ENCODE assay signal across 26 cellular contexts in the genomic region with DNA sequence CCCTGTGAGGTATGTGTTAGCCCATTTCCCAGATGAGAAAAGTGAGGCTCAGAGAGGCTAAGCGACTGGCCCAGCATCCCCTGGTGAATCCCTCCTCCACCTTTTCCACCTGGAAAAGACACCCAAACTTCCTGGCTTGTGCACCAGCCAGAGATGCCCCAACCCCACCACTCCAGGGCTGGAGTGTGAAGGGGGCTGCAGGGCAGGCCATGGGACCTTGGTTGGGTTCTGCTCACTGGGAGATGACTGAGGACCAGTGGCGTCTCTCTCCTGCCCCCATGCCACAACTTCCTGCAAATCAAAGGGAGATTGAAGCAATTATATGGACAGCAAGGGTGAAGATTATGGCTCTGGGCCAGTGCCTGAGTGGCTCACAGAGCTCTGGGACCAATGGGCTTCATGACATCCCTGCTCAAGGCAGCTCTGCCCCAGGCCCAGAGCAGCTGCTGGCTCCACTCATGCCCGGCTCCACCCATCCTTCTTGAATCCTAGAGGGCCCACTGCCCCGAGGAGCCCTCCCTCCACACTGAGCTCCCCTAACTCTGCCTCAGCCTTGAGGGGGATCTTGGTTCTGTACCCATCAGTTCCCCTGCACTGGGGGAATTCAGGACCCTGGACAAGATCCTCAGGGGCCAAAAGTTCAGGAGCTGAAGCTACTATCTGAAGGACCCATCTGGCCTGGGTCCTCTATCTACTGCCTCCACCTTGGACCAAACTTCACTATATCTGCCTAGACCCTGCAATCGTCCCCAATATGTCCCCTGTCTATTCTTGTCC.
DNase-seq lines count a peak whose midpoint lies in the region; ATAC-seq, FAIRE-seq and TF ChIP-seq lines count a peak whose summit lies in the region.
"Had no signal": no experiment of that assay in that cellular context is flagged by ENCODE, and none has a peak within 500 bp of the region (broad histone marks: within the 10 kb centered on the region; RNA-seq: fewer than 3 reads in every experiment).

No MANE protein-coding gene starts in this region.

- H3K27me3 ChIP-seq in K562 (ENCODE audit: control insufficient read depth in 2 of 2, insufficient read depth in 2 of 2, low read length in 2 of 2) (no peaks in the 10 kb centered on the region), neural progenitor cell (no peaks in the 10 kb centered on the region)
- H3K27me3 ChIP-seq: BLaER1, gastrocnemius medialis had no signal

- H3F3A ChIP-seq in neural progenitor cell (ENCODE audit: low read depth), result no peaks in the 10 kb centered on the region

- CTCF ChIA-PET in K562 (lab: Yijun Ruan, JAX; ENCODE audit: low intra/inter-chr PET ratio), result no interaction called here
- CTCF ChIA-PET in activated CD4-positive, alpha-beta T cell treated with anti-CD3 and anti-CD28 coated beads for 36 hours (lab: Charles Lee), result no interaction called here

- in situ Hi-C loops in K562 (cut with MboI), result no loop called here

- intact Hi-C loops in natural killer cell (cut with micrococcal nuclease), result no loop called here
- intact Hi-C loops in K562 (cut with micrococcal nuclease), result no loop called here
- intact Hi-C loops in activated CD4-positive, alpha-beta T cell treated with anti-CD3 and anti-CD28 coated beads for 36 hours (cut with DNase I, micrococcal nuclease), result no loop called here

- no peak overlapping the region for H3K4me2 ChIP-seq in K562 (ENCODE audit: insufficient read depth, low read length)
- H3K4me2 ChIP-seq in neural progenitor cell, result no peak overlapping the region
- H3K4me2 ChIP-seq: BLaER1 had no signal

- no peak for ATAC-seq in natural killer cell treated with Interleukin-12 subunit alpha and Interleukin-12 subunit beta and Interleukin-15 and Interleukin-18, amount 100 ng/mL, for 72 hours
- ATAC-seq in natural killer cell (no peak), K562 (peak; percentile 21), GM21423 (IDR thresholded peaks at IDR 0.05; ENCODE audit: unreplicated experiment) (no peak)
- ATAC-seq in activated CD4-positive, alpha-beta T cell treated with anti-CD3 and anti-CD28 coated beads for 36 hours, result no peak
- ATAC-seq: gastrocnemius medialis had no signal

- H3K4me3 Mint-ChIP-seq in natural killer cell treated with Interleukin-12 subunit alpha and Interleukin-12 subunit beta and Interleukin-15 and Interleukin-18, amount 100 ng/mL, for 72 hours, result no peak overlapping the region
- H3K4me3 Mint-ChIP-seq in natural killer cell (no peak overlapping the region), neural progenitor cell (no peak overlapping the region), HFFc6 (no peak overlapping the region)
- H3K4me3 Mint-ChIP-seq in activated CD4-positive, alpha-beta T cell treated with anti-CD3 and anti-CD28 coated beads for 36 hours, result no peak overlapping the region
- H3K4me3 Mint-ChIP-seq: activated CD4-positive, alpha-beta T cell treated with anti-CD3 and anti-CD28 coated beads, Interleukin-2, amount 10 ng/mL, durations not matched to agents 24 days and 14 days had no signal

- no TSS peak for BruUV-seq in K562 (replicated peaks; lab: Mats Ljungman, UMichigan)

- H2AFZ ChIP-seq in K562 (ENCODE audit: low read depth, low read length) (no peak overlapping the region), neural progenitor cell (replicated peaks) (no peak overlapping the region)

- peaks cover 21 to 31% of the 10 kb centered on the region in 2 donors for H3K27me3 Mint-ChIP-seq in natural killer cell treated with Interleukin-12 subunit alpha and Interleukin-12 subunit beta and Interleukin-15 and Interleukin-18, amount 100 ng/mL, for 72 hours
- H3K27me3 Mint-ChIP-seq in natural killer cell (ENCODE audit: low read depth in 2 of 2), result peaks cover 22 to 27% of the 10 kb centered on the region in 2 donors
- H3K27me3 Mint-ChIP-seq in neural progenitor cell (ENCODE audit: insufficient read depth, low read depth), result peaks cover 15% of the 10 kb centered on the region
- peaks cover 6% of the 10 kb centered on the region for H3K27me3 Mint-ChIP-seq in activated CD4-positive, alpha-beta T cell treated with anti-CD3 and anti-CD28 coated beads for 36 hours
- peaks cover 6% of the 10 kb centered on the region for H3K27me3 Mint-ChIP-seq in HFFc6 (ENCODE audit: insufficient read depth)

- H3K36me3 Mint-ChIP-seq in natural killer cell treated with Interleukin-12 subunit alpha and Interleukin-12 subunit beta and Interleukin-15 and Interleukin-18, amount 100 ng/mL, for 72 hours, result no peaks in the 10 kb centered on the region
- H3K36me3 Mint-ChIP-seq in natural killer cell (no peaks in the 10 kb centered on the region), neural progenitor cell (no peaks in the 10 kb centered on the region), HFFc6 (ENCODE audit: low read depth) (no peaks in the 10 kb centered on the region)
- H3K36me3 Mint-ChIP-seq in activated CD4-positive, alpha-beta T cell treated with anti-CD3 and anti-CD28 coated beads for 36 hours (ENCODE audit: low read depth), result no peaks in the 10 kb centered on the region

- no peak for TF ChIP-seq RAD21 in K562 (CRISPR knock-in tag; conservative IDR thresholded peaks at IDR 0.05 in 1 of 2, IDR thresholded peaks at IDR 0.05 in 1 of 2)

- DNase-seq in natural killer cell treated with Interleukin-12 subunit alpha and Interleukin-12 subunit beta and Interleukin-15 and Interleukin-18, amount 100 ng/mL, for 72 hours (ENCODE audit: low spot score), result peak; percentile 37
- DNase-seq in natural killer cell (no peak), K562 (ENCODE audit: extremely low read depth in 1 of 4, low spot score in 3 of 4) (peak in 1 of 4 experiments; percentile 37), neural progenitor cell (ENCODE audit: low spot score) (peak; percentile 53), HFFc6 (no peak)
- no peak for DNase-seq in stimulated activated naive CD4-positive, alpha-beta T cell treated with Interleukin-2 at 50 U/mL for 16 hours (lab: John Stamatoyannopoulos, UW)
- no peak for DNase-seq in activated CD4-positive, alpha-beta T cell treated with anti-CD3 and anti-CD28 coated beads for 36 hours
- DNase-seq: ACHN; activated CD4-positive, alpha-beta T cell treated with anti-CD3 and anti-CD28 coated beads, Interleukin-2, amount 10 ng/mL, durations not matched to agents 24 days and 14 days; activated gamma-delta T cell treated with Interleukin-2 at 50 U/mL for 16 hours; COR-L47; DMS79 treated with DMSO at 0.1 percent for 48 hours; esophagus squamous epithelium; gastrocnemius medialis; hippocampal formation; NCI-H1048; NCI-H187; NCI-H524 treated with DMSO at 0.1 percent for 48 hours; T-helper 2 cell; trophoblast cell had no signal

- H3K36me3 ChIP-seq in K562 (ENCODE audit: control insufficient read depth, insufficient read depth, low read length), result no peaks in the 10 kb centered on the region
- H3K36me3 ChIP-seq in neural progenitor cell, result no peaks in the 10 kb centered on the region
- H3K36me3 ChIP-seq: BLaER1, esophagus squamous epithelium, gastrocnemius medialis, HAP-1, prostate gland had no signal

- H3K9me1 ChIP-seq in K562 (ENCODE audit: control insufficient read depth, insufficient read depth, low read length), result peaks cover 3% of the 10 kb centered on the region

- no peak for TF ChIP-seq CTCF in natural killer cell (IDR thresholded peaks at IDR 0.05)
- no peak for TF ChIP-seq CTCF in K562 (IDR thresholded peaks at IDR 0.05 in 2 of 3, conservative IDR thresholded peaks at IDR 0.05 in 1 of 3; ENCODE audit: insufficient read depth in 2 of 3, low read depth in 1 of 3, low read length in 3 of 3)
- TF ChIP-seq CTCF in neural progenitor cell (IDR thresholded peaks at IDR 0.05), result no peak
- no peak for TF ChIP-seq CTCF in HFFc6 (IDR thresholded peaks at IDR 0.05)

- H3K27ac Mint-ChIP-seq in natural killer cell treated with Interleukin-12 subunit alpha and Interleukin-12 subunit beta and Interleukin-15 and Interleukin-18, amount 100 ng/mL, for 72 hours, result no peak overlapping the region
- H3K27ac Mint-ChIP-seq in natural killer cell, result no peak overlapping the region
- H3K27ac Mint-ChIP-seq in neural progenitor cell, result no peak overlapping the region
- H3K27ac Mint-ChIP-seq in activated CD4-positive, alpha-beta T cell treated with anti-CD3 and anti-CD28 coated beads for 36 hours, result no peak overlapping the region
- no peak overlapping the region for H3K27ac Mint-ChIP-seq in HFFc6
- H3K27ac Mint-ChIP-seq: activated CD4-positive, alpha-beta T cell treated with anti-CD3 and anti-CD28 coated beads, Interleukin-2, amount 10 ng/mL, durations not matched to agents 24 days and 14 days had no signal

- H3K9me3 ChIP-seq in K562 (replicated peaks; ENCODE audit: control insufficient read depth, insufficient read depth, low read depth, low read length) (no peaks in the 10 kb centered on the region), neural progenitor cell (ENCODE audit: low read depth) (no peaks in the 10 kb centered on the region)
- H3K9me3 ChIP-seq: BLaER1, esophagus squamous epithelium, gastrocnemius medialis, HAP-1, prostate gland had no signal

- no peaks in the 10 kb centered on the region for H3K4me1 Mint-ChIP-seq in natural killer cell treated with Interleukin-12 subunit alpha and Interleukin-12 subunit beta and Interleukin-15 and Interleukin-18, amount 100 ng/mL, for 72 hours (ENCODE audit: low read depth in 2 of 2)
- no peaks in the 10 kb centered on the region for H3K4me1 Mint-ChIP-seq in natural killer cell
- peaks cover 2% of the 10 kb centered on the region for H3K4me1 Mint-ChIP-seq in neural progenitor cell
- no peaks in the 10 kb centered on the region for H3K4me1 Mint-ChIP-seq in activated CD4-positive, alpha-beta T cell treated with anti-CD3 and anti-CD28 coated beads for 36 hours
- no peaks in the 10 kb centered on the region; the same call in 1 of the 2 replicates for H3K4me1 Mint-ChIP-seq in HFFc6 (ENCODE audit: low read depth)
- H3K4me1 Mint-ChIP-seq: activated CD4-positive, alpha-beta T cell treated with anti-CD3 and anti-CD28 coated beads, Interleukin-2, amount 10 ng/mL, durations not matched to agents 24 days and 14 days had no signal

- TF ChIP-seq EP300 in K562 (IDR thresholded peaks at IDR 0.05; ENCODE audit: low read length), result peak; percentile 42

- H3K9ac ChIP-seq in K562 (ENCODE audit: insufficient read depth in 1 of 2, low read depth in 2 of 2, low read length in 2 of 2) (no peak overlapping the region; a peak in 1 of 4 replicates), neural progenitor cell (no peak overlapping the region)
- H3K9ac ChIP-seq: BLaER1 had no signal

- WGBS in K562 (ENCODE audit: insufficient coverage, low coverage, missing lambda C conversion rate), result 4% methylated on average over 5 of the region's 5 CpGs

- H3K4me3 ChIP-seq in K562 (no peak overlapping the region), neural progenitor cell (no peak overlapping the region)
- H3K4me3 ChIP-seq: BLaER1, esophagus squamous epithelium, gastrocnemius medialis, HAP-1, prostate gland had no signal

- no peaks in the 10 kb centered on the region for H3K9me3 Mint-ChIP-seq in natural killer cell treated with Interleukin-12 subunit alpha and Interleukin-12 subunit beta and Interleukin-15 and Interleukin-18, amount 100 ng/mL, for 72 hours
- H3K9me3 Mint-ChIP-seq in natural killer cell (no peaks in the 10 kb centered on the region), neural progenitor cell (peaks cover 5% of the 10 kb centered on the region), HFFc6 (0 out of 2 replicates have a peak, but pooled peaks cover 4% of the 10 kb centered on the region)
- peaks cover 2% of the 10 kb centered on the region for H3K9me3 Mint-ChIP-seq in activated CD4-positive, alpha-beta T cell treated with anti-CD3 and anti-CD28 coated beads for 36 hours (ENCODE audit: low read depth)

- POLR2A ChIA-PET in K562 (lab: Yijun Ruan, JAX), result interaction anchor here (0.7 to 1.5 kb wide), 3 partner anchors 12 to 66 kb away, joined by 3 to 6 read pairs (median 4); no protein-coding TSS in a partner anchor
- POLR2A ChIA-PET in activated CD4-positive, alpha-beta T cell treated with anti-CD3 and anti-CD28 coated beads for 36 hours (lab: Charles Lee), result no interaction called here

- no peak overlapping the region for H3K27ac ChIP-seq in K562 (ENCODE audit: extremely low read depth, low read depth, low read length)
- no peak overlapping the region for H3K27ac ChIP-seq in neural progenitor cell
- H3K27ac ChIP-seq: BLaER1, esophagus squamous epithelium, gastrocnemius medialis, HL-60, prostate gland, VCaP had no signal

- FAIRE-seq in K562 (lab: Jason Lieb, UNC), result no peak

- TF ChIP-seq POLR2A in K562 (conservative IDR thresholded peaks at IDR 0.05), result no peak

- H4K20me1 ChIP-seq in K562 (replicated peaks; ENCODE audit: control insufficient read depth, insufficient read depth, low read length), result 0 out of 2 replicates have a peak, but pooled peaks cover 7% of the 10 kb centered on the region
- no peaks in the 10 kb centered on the region for H4K20me1 ChIP-seq in neural progenitor cell (ENCODE audit: low read depth)
- H4K20me1 ChIP-seq: BLaER1 had no signal

- H3K4me1 ChIP-seq in K562 (replicated peaks in 1 of 2; ENCODE audit: control insufficient read depth in 2 of 2, insufficient read depth in 2 of 2, low read length in 2 of 2) (no peaks in the 10 kb centered on the region; a peak in 3 of 5 replicates), neural progenitor cell (no peaks in the 10 kb centered on the region)
- H3K4me1 ChIP-seq: esophagus squamous epithelium, gastrocnemius medialis, HAP-1, prostate gland had no signal

- H3K79me2 ChIP-seq in K562 (ENCODE audit: control insufficient read depth, insufficient read depth, low read length), result no peaks in the 10 kb centered on the region
- no peaks in the 10 kb centered on the region for H3K79me2 ChIP-seq in neural progenitor cell (ENCODE audit: low read depth)

Comparison
In these comparisons a context has a peak if more than half of its experiments do, and no peak if none do; other contexts are left out.
1. DNase-seq: peak in natural killer cell treated with Interleukin-12 subunit alpha and Interleukin-12 subunit beta and Interleukin-15 and Interleukin-18, amount 100 ng/mL, for 72 hours (single experiment) and neural progenitor cell (single experiment); none in natural killer cell (single experiment), stimulated activated naive CD4-positive, alpha-beta T cell treated with Interleukin-2 at 50 U/mL for 16 hours (single experiment), activated CD4-positive, alpha-beta T cell treated with anti-CD3 and anti-CD28 coated beads for 36 hours (single experiment) and HFFc6 (single experiment).